Comparison of ENCODE assay signal across 35 cellular contexts in genomic region chr1:110125810-110126209, GRCh38. TPM values are rescaled to one million over a fixed set of nuclear protein-coding genes. Genes with fewer than 3 reads are reported as not detected.
"Had no signal": no experiment of that assay in that cellular context is flagged by ENCODE, and none has a peak within 500 bp of the region (broad histone marks: within the 10 kb centered on the region; RNA-seq: fewer than 3 reads in every experiment).

No MANE protein-coding gene starts in this region.

- DNase-seq: activated CD4-positive, alpha-beta T cell treated with anti-CD3 and anti-CD28 coated beads for 4 hours; activated CD4-positive, alpha-beta T cell treated with anti-CD3 and anti-CD28 coated beads, Interleukin-2, amount 50 U/mL, for 4 hours; activated naive CD4-positive, alpha-beta T cell; activated naive CD8-positive, alpha-beta T cell treated with anti-CD3 and anti-CD28 coated beads for 36 hours; activated T-cell treated with anti-CD3 and anti-CD28 coated beads for 4 hours; activated T-cell treated with anti-CD3 and anti-CD28 coated beads, Interleukin-2, amount 50 U/mL, for 72 hours; adrenal gland; aorta; cerebellar nuclear complex; colonic mucosa; dorsolateral prefrontal cortex; effector memory CD4-positive, alpha-beta T cell; erythroblast; gastrocnemius medialis; glutamatergic neuron; left lung; lower lobe of right lung; mesenchymal stem cell; naive thymus-derived CD8-positive, alpha-beta T cell; nucleus accumbens; pancreas; retina; stimulated activated CD4-positive, alpha-beta T cell treated with anti-CD3 and anti-CD28 coated beads, Interleukin-2, amount 100 ng/mL, for 24 hours; stimulated activated naive B cell treated with anti-CD40 and anti-IgM and Interleukin-4, amounts not matched to agents 10 μg/mL and 1 μg/mL and 100 μg/mL, for 72 hours; stomach; thyroid gland; upper lobe of left lung had no signal

- H3K4me1 ChIP-seq: adrenal gland, colonic mucosa, gastrocnemius medialis, left lung, pancreas, prostate gland, thyroid gland had no signal

- FAIRE-seq: islet of Langerhans, pancreas, TTC549 had no signal

- H3K27ac ChIP-seq: adrenal gland, cardiac muscle cell, colonic mucosa, dorsolateral prefrontal cortex, gastrocnemius medialis, left lung, lower lobe of right lung, pancreas, prostate gland, skin epidermis, stomach, thyroid gland, upper lobe of left lung, VCaP had no signal

- H3K36me3 ChIP-seq: adrenal gland, cardiac muscle cell, colonic mucosa, gastrocnemius medialis, left lung, lower lobe of right lung, pancreas, prostate gland, stomach, thyroid gland, upper lobe of left lung had no signal

- H3K9me3 ChIP-seq: adrenal gland, colonic mucosa, gastrocnemius medialis, lower lobe of right lung, pancreas, prostate gland, thyroid gland had no signal

- H3K4me3 ChIP-seq: adrenal gland, cardiac muscle cell, colonic mucosa, dorsolateral prefrontal cortex, gastrocnemius medialis, left lung, lower lobe of right lung, pancreas, prostate gland, skin epidermis, stomach, thyroid gland, upper lobe of left lung had no signal

- ATAC-seq: activated T-cell treated with anti-CD3 and anti-CD28 coated beads, Interleukin-2, amount 50 U/mL, for 72 hours; gastrocnemius medialis; left lung; lower lobe of right lung; naive thymus-derived CD8-positive, alpha-beta T cell; pancreas; sciatic nerve; stimulated activated naive B cell treated with anti-CD40 and anti-IgM and Interleukin-4, amounts not matched to agents 10 μg/mL and 1 μg/mL and 100 μg/mL, for 72 hours had no signal

RNA-seq across cellular contexts. Expression of gene UBL4B, which starts 13.6 kb away (rescaled TPM):
- total RNA-seq: activated naive CD8-positive, alpha-beta T cell treated with anti-CD3 and anti-CD28 coated beads for 36 hours; activated T-cell treated with anti-CD3 and anti-CD28 coated beads, Interleukin-2, amount 50 U/mL, for 72 hours; aorta; colonic mucosa; left lung; lower lobe of right lung; naive thymus-derived CD8-positive, alpha-beta T cell; neural crest cell; pancreas; sciatic nerve; stomach; upper lobe of left lung had no signal
- polyA plus RNA-seq: aorta; cardiac muscle cell; naive thymus-derived CD8-positive, alpha-beta T cell; pancreas; stomach had no signal

RNA-seq across cellular contexts. Expression of gene SLC6A17, which starts 24.5 kb away (rescaled TPM):
- total RNA-seq: lower lobe of right lung; naive thymus-derived CD8-positive, alpha-beta T cell; sciatic nerve had no signal
- polyA plus RNA-seq: cardiac muscle cell; naive thymus-derived CD8-positive, alpha-beta T cell had no signal

RNA-seq across cellular contexts. Expression of gene ALX3, which starts 55.3 kb away (rescaled TPM):
- total RNA-seq: activated naive CD8-positive, alpha-beta T cell treated with anti-CD3 and anti-CD28 coated beads for 36 hours; activated T-cell treated with anti-CD3 and anti-CD28 coated beads, Interleukin-2, amount 50 U/mL, for 72 hours; adrenal gland; aorta; colonic mucosa; gastrocnemius medialis; left lung; lower lobe of right lung; naive thymus-derived CD8-positive, alpha-beta T cell; pancreas; sciatic nerve; stomach; thyroid gland had no signal
- polyA plus RNA-seq: aorta; cardiac muscle cell; naive thymus-derived CD8-positive, alpha-beta T cell had no signal
